Comparison of ENCODE assay signal across 8 cellular contexts in genomic region chr15:78540955-78541743, GRCh38. TPM values are rescaled to one million over a fixed set of nuclear protein-coding genes. Genes with fewer than 3 reads are reported as not detected.
DNase-seq lines count a peak whose midpoint lies in the region; ATAC-seq and TF ChIP-seq lines count a peak whose summit lies in the region.

No MANE protein-coding gene starts in this region.

- peaks cover 42% of the 10 kb centered on the region for H3K36me3 Mint-ChIP-seq in activated CD4-positive, alpha-beta memory T cell treated with anti-CD3 and anti-CD28 coated beads for 36 hours

- H3K4me3 ChIP-seq in BJ (ENCODE audit: low read depth, low read length) (peak overlapping the region; percentile 63), fibroblast of the aortic adventitia (ENCODE audit: low read depth, low read length) (peak overlapping the region; percentile 93), psoas muscle (peak overlapping the region; percentile 80)

- WGBS in psoas muscle, 3 donors: 6 to 10% (median 8%) methylated on average over 11 of the region's 11 CpGs

- TF ChIP-seq CTCF in BJ (IDR thresholded peaks at IDR 0.05; ENCODE audit: insufficient read depth, low read depth, low read length) (no peak), fibroblast of the aortic adventitia (IDR thresholded peaks at IDR 0.05; ENCODE audit: insufficient read depth, low read length) (no peak), psoas muscle (IDR thresholded peaks at IDR 0.05) (no peak)

- ATAC-seq in psoas muscle: peak in 1 of 4 donors; percentile 11
- ATAC-seq in GM18511 (IDR thresholded peaks at IDR 0.05; ENCODE audit: unreplicated experiment): no peak

- peaks cover 25% of the 10 kb centered on the region for H3K4me1 Mint-ChIP-seq in activated CD4-positive, alpha-beta memory T cell treated with anti-CD3 and anti-CD28 coated beads for 36 hours (ENCODE audit: low read depth)

- DNase-seq in BJ (ENCODE audit: low read depth) (no peak), HS-27A (ENCODE audit: low read depth) (peak; percentile 14), fibroblast of the aortic adventitia (ENCODE audit: low read depth) (peak; percentile 41), psoas muscle (no peak), NCI-H1694 treated with DMSO at 0.1 percent for 48 hours (lab: John Stamatoyannopoulos, UW) (no peak), NCI-H1417 (lab: John Stamatoyannopoulos, UW) (no peak)
- peak; percentile 27 for DNase-seq in activated CD4-positive, alpha-beta memory T cell treated with anti-CD3 and anti-CD28 coated beads for 36 hours

- intact Hi-C loops in activated CD4-positive, alpha-beta memory T cell treated with anti-CD3 and anti-CD28 coated beads for 36 hours (cut with micrococcal nuclease): loop anchor here (1.0 to 5.0 kb wide), 4 partner anchors 24 to 239 kb away; partner anchors contain the start of genes CHRNA5, HYKK and IREB2
- intact Hi-C loops in psoas muscle (cut with DNase I): loop anchor here in 1 of 2 donors (5.0 kb wide), 1 partner anchor 104 kb away; the partner anchor contains the start of gene IREB2

- CTCF ChIA-PET in BJ (lab: Yijun Ruan, JAX): interaction anchor here (0.6 to 1.1 kb wide), 2 partner anchors 8 to 129 kb away, joined by 3 read pairs; no protein-coding TSS in a partner anchor
- CTCF ChIA-PET in activated CD4-positive, alpha-beta memory T cell treated with anti-CD3 and anti-CD28 coated beads for 36 hours (lab: Charles Lee): interaction anchor here (0.7 to 2.2 kb wide), 5 partner anchors 25 to 358 kb away, joined by 3 to 9 read pairs (median 6); partner anchors contain the start of genes CHRNA5, HYKK and IREB2

- H3K4me3 Mint-ChIP-seq in activated CD4-positive, alpha-beta memory T cell treated with anti-CD3 and anti-CD28 coated beads for 36 hours: peak overlapping the region; percentile 87

- no peaks in the 10 kb centered on the region for H3K9me3 Mint-ChIP-seq in activated CD4-positive, alpha-beta memory T cell treated with anti-CD3 and anti-CD28 coated beads for 36 hours

- POLR2A ChIA-PET in BJ (lab: Charles Lee): interaction anchor here (0.6 kb wide), 2 partner anchors 8 to 26 kb away, joined by 3 to 5 read pairs; no protein-coding TSS in a partner anchor
- POLR2A ChIA-PET in activated CD4-positive, alpha-beta memory T cell treated with anti-CD3 and anti-CD28 coated beads for 36 hours (lab: Charles Lee): interaction anchor here (0.9 to 4.3 kb wide), 8 partner anchors 8 to 276 kb away, joined by 4 to 30 read pairs (median 9); partner anchors contain the start of genes CHRNA5, IREB2 and SKIC8

- no peaks in the 10 kb centered on the region for H3K27me3 ChIP-seq in BJ (ENCODE audit: control insufficient read depth, insufficient read depth, low read length)
- no peaks in the 10 kb centered on the region for H3K27me3 ChIP-seq in psoas muscle (ENCODE audit: insufficient read depth in 3 of 3, low read length in 2 of 3)

- H3K27ac Mint-ChIP-seq in activated CD4-positive, alpha-beta memory T cell treated with anti-CD3 and anti-CD28 coated beads for 36 hours: peak overlapping the region; percentile 91

- H3K9me3 ChIP-seq in psoas muscle: no peaks in the 10 kb centered on the region

- H3K4me1 ChIP-seq in psoas muscle: peaks cover 11% of the 10 kb centered on the region

- H3K27me3 Mint-ChIP-seq in activated CD4-positive, alpha-beta memory T cell treated with anti-CD3 and anti-CD28 coated beads for 36 hours: peaks cover 3% of the 10 kb centered on the region

- H3K36me3 ChIP-seq in BJ (ENCODE audit: control insufficient read depth, insufficient read depth, low read length) (peaks cover 7% of the 10 kb centered on the region), psoas muscle (ENCODE audit: insufficient read depth in 1 of 2, low read depth in 1 of 2) (peaks cover 19 to 44% of the 10 kb centered on the region in 2 donors)

- peak overlapping the region; percentile 96 for H3K27ac ChIP-seq in psoas muscle

RNA-seq across cellular contexts. Expression of gene PSMA4, which starts 0.9 kb away (rescaled TPM):
- polyA plus RNA-seq in BJ (2011; rRNA removed): 115 and 252 TPM in 2 replicates
- polyA minus RNA-seq in BJ (2011; rRNA and poly(A)+ RNA removed): 28.3 and 28.9 TPM in 2 replicates
- total RNA-seq in activated CD4-positive, alpha-beta memory T cell treated with anti-CD3 and anti-CD28 coated beads for 36 hours: 100 to 1,000 TPM; 220 to 226 TPM
- total RNA-seq in fibroblast of the aortic adventitia (ENCODE audit: low replicate concordance): 107 and 275 TPM in 2 replicates
- 100 to 1,000 TPM in 3 of 4 donors, 10 to 100 TPM in 1; 94.3 to 227 (median 176) TPM for total RNA-seq in psoas muscle
- polyA plus RNA-seq in psoas muscle: 100 to 1,000 TPM; 261 to 487 (median 348) TPM

RNA-seq across cellular contexts. Expression of gene CHRNA5, which starts 24.2 kb away (rescaled TPM):
- polyA plus RNA-seq in BJ (2011; rRNA removed): 1.1 and 1.9 TPM in 2 replicates
- polyA minus RNA-seq in BJ (2011; rRNA and poly(A)+ RNA removed): 0.10 and 0.33 TPM in 2 replicates
- 1 to 10 TPM; 4.0 to 4.5 TPM for total RNA-seq in activated CD4-positive, alpha-beta memory T cell treated with anti-CD3 and anti-CD28 coated beads for 36 hours
- 1.1 and 1.6 TPM in 2 replicates for total RNA-seq in fibroblast of the aortic adventitia (ENCODE audit: low replicate concordance)
- 1 to 10 TPM in 3 of 4 donors, under 1 TPM in 1; 0.71 to 4.4 (median 3.8) TPM for total RNA-seq in psoas muscle
- polyA plus RNA-seq in psoas muscle: 1 to 10 TPM; 1.4 to 3.3 (median 2.4) TPM

RNA-seq across cellular contexts. Expression of gene HYKK, which starts 33.8 kb away (rescaled TPM):
- polyA plus RNA-seq in BJ (2011; rRNA removed) (3.2 and 4.6 TPM in 2 replicates), psoas muscle (1 to 10 TPM; 1.1 to 3.4 (median 2.9) TPM)
- polyA minus RNA-seq in BJ (2011; rRNA and poly(A)+ RNA removed): 1.6 and 2.6 TPM in 2 replicates
- total RNA-seq in activated CD4-positive, alpha-beta memory T cell treated with anti-CD3 and anti-CD28 coated beads for 36 hours: 1 to 10 TPM; 2.2 to 2.7 TPM
- total RNA-seq in fibroblast of the aortic adventitia (ENCODE audit: low replicate concordance) (3.3 and 10.2 TPM in 2 replicates), psoas muscle (10 to 100 TPM in 1 of 4 donors, 1 to 10 TPM in 3; 3.1 to 10.9 (median 6.0) TPM)

Comparison
In these comparisons a context has a peak if more than half of its experiments do, and no peak if none do; other contexts are left out.
1. DNase-seq: peak in HS-27A (single experiment), activated CD4-positive, alpha-beta memory T cell treated with anti-CD3 and anti-CD28 coated beads for 36 hours (single experiment) and fibroblast of the aortic adventitia (single experiment); none in BJ (single experiment), psoas muscle (0 of 2), NCI-H1694 treated with DMSO at 0.1 percent for 48 hours (single experiment) and NCI-H1417 (0 of 3).
2. Peak in every context shown above with its lines, with median percentiles within 50 percentile points of each other: H3K4me3 ChIP-seq.